In genomic region chr6:33983109-33983475, GRCh38 we compare ENCODE assay signal across 9 cellular contexts.
DNase-seq lines count a peak whose midpoint lies in the region; ATAC-seq and TF ChIP-seq lines count a peak whose summit lies in the region.
"Had no signal": no experiment of that assay in that cellular context is flagged by ENCODE, and none has a peak within 500 bp of the region (broad histone marks: within the 10 kb centered on the region; RNA-seq: fewer than 3 reads in every experiment).

No MANE protein-coding gene starts in this region.

- H3K4me3 Mint-ChIP-seq in progenitor cell of endocrine pancreas (ENCODE audit: low read depth) = no peak overlapping the region

- H2AFZ ChIP-seq in HCT116 (ENCODE audit: low read depth, low read length, poor library complexity, severe bottlenecking) = no peak overlapping the region

- ATAC-seq in HCT116 (peak; percentile 86), left lobe of liver (peak; percentile 78), HG03097 (IDR thresholded peaks at IDR 0.05; ENCODE audit: low FRiP score, unreplicated experiment) (no peak)

- no peaks in the 10 kb centered on the region for H3K27me3 ChIP-seq in HCT116 (ENCODE audit: insufficient read depth, low read length)

- no TSS peak for BruUV-seq in HCT116 (replicated peaks; lab: Mats Ljungman, UMichigan)

- H3K27me3 Mint-ChIP-seq in progenitor cell of endocrine pancreas = peaks cover 45% of the 10 kb centered on the region

- CTCF ChIA-PET in HCT116 (lab: Charles Lee) = interaction anchor here (0.7 to 1.7 kb wide), 5 partner anchors 15 to 212 kb away, joined by 3 to 6 read pairs (median 5); no protein-coding TSS in a partner anchor

- H3K27ac ChIP-seq in HCT116 (ENCODE audit: low read depth, low read length) = no peak overlapping the region; the same call in 1 of the 2 replicates

- RAD21 ChIA-PET in HCT116 (lab: Charles Lee; ENCODE audit: low non-redundant PET in 1 of 2, low total read pairs in 2 of 2, uncharacterized antibody in 2 of 2, unreplicated experiment in 2 of 2) = interaction anchor here in 1 of 2 experiments (1.0 kb wide), 1 partner anchor 45 kb away, joined by 5 read pairs; no protein-coding TSS in a partner anchor

- H3K4me3 ChIP-seq in HCT116 (replicated peaks in 1 of 2; ENCODE audit: low read depth in 1 of 2, low read length in 2 of 2) = peak overlapping the region; percentile 27 to 39

- no peak for TF ChIP-seq RAD21 in HCT116 (IDR thresholded peaks at IDR 0.05; ENCODE audit: low read depth)

- TF ChIP-seq CTCF in HCT116 (IDR thresholded peaks at IDR 0.05 in 2 of 3, conservative IDR thresholded peaks at IDR 0.05 in 1 of 3; ENCODE audit: borderline replicate concordance in 1 of 3, insufficient read depth in 1 of 3, low read depth in 2 of 3, low read length in 2 of 3) = peak in 2 of 3 experiments; percentile 20 to 41; a peak in 3 of 6 replicates
- TF ChIP-seq CTCF in progenitor cell of endocrine pancreas (IDR thresholded peaks at IDR 0.05; ENCODE audit: unreplicated experiment) = no peak

- H3K9me3 ChIP-seq in HCT116 (ENCODE audit: control insufficient read depth in 1 of 2, insufficient read depth in 1 of 2, low read depth in 1 of 2, low read length in 2 of 2) = no peaks in the 10 kb centered on the region

- H3K27ac Mint-ChIP-seq in progenitor cell of endocrine pancreas = no peak overlapping the region

- H3K4me1 Mint-ChIP-seq in progenitor cell of endocrine pancreas (ENCODE audit: low read depth) = peaks cover 25% of the 10 kb centered on the region

- POLR2A ChIA-PET in HCT116 (lab: Charles Lee) = no interaction called here

- H4K20me1 ChIP-seq in HCT116 (ENCODE audit: insufficient read depth) = no peaks in the 10 kb centered on the region

- no peaks in the 10 kb centered on the region for H3K36me3 ChIP-seq in HCT116 (ENCODE audit: control insufficient read depth in 1 of 2, insufficient read depth in 2 of 2, low read length in 2 of 2)

- peak overlapping the region; percentile 75 for H3K4me2 ChIP-seq in HCT116 (ENCODE audit: low read length)

- no peak for TF ChIP-seq POLR2A in HCT116 (IDR thresholded peaks at IDR 0.05; ENCODE audit: borderline replicate concordance, extremely low read depth, insufficient read depth, insufficient read length)

- no peaks in the 10 kb centered on the region for H3K79me2 ChIP-seq in HCT116 (ENCODE audit: insufficient read depth, low read length)

- DNase-seq in 8988T (peak; percentile 46), HCT116 (ENCODE audit: low read depth, low spot score) (peak; percentile 79), UCSD-AML1 (lab: John Stamatoyannopoulos, UW; ENCODE audit: unreplicated experiment) (peak; percentile 56), left lobe of liver (ENCODE audit: low spot score) (peak; percentile 53), progenitor cell of endocrine pancreas (ENCODE audit: low spot score, unreplicated experiment) (no peak), T-helper 9 cell (no peak), NCI-H1105 (lab: John Stamatoyannopoulos, UW) (no peak)
- DNase-seq: DND-41 had no signal

- peaks cover 1% of the 10 kb centered on the region for H3K36me3 Mint-ChIP-seq in progenitor cell of endocrine pancreas (ENCODE audit: insufficient read depth)

- H3K9me2 ChIP-seq in HCT116 (ENCODE audit: insufficient read depth) = no peaks in the 10 kb centered on the region

- H3K9me3 Mint-ChIP-seq in progenitor cell of endocrine pancreas (ENCODE audit: low read depth) = peaks cover 3% of the 10 kb centered on the region

- no peak overlapping the region for H3K9ac ChIP-seq in HCT116 (ENCODE audit: low read length)

- intact Hi-C loops in HCT116 (cut with micrococcal nuclease) = no loop called here

- H3K4me1 ChIP-seq in HCT116 (ENCODE audit: control insufficient read depth in 1 of 2, insufficient read depth in 2 of 2, low read length in 2 of 2) = peaks cover 9 to 23% of the 10 kb centered on the region in 2 experiments; a peak in 3 of 4 replicates

TF ChIP-seq in HCT116, 20 proteins besides CTCF, POLR2A, EP300 and RAD21:
- TF ChIP-seq POLR2AphosphoS5 (IDR thresholded peaks at IDR 0.05; ENCODE audit: low read depth, low read length) (peak; percentile 69), ZFX (IDR thresholded peaks at IDR 0.05) (no peak), SIN3A (IDR thresholded peaks at IDR 0.05; ENCODE audit: low read depth) (no peak), ZBTB33 (IDR thresholded peaks at IDR 0.05; ENCODE audit: extremely low read depth, insufficient replicate concordance, low read length) (no peak), FOSL1 (IDR thresholded peaks at IDR 0.05; ENCODE audit: low read depth) (no peak), EZH2 (IDR thresholded peaks at IDR 0.05) (no peak), EGR1 (IDR thresholded peaks at IDR 0.05; ENCODE audit: low read depth) (no peak)

Comparison
In these comparisons a context has a peak if more than half of its experiments do, and no peak if none do; other contexts are left out.
1. DNase-seq: peak in 8988T (single experiment), HCT116 (single experiment), UCSD-AML1 (single experiment) and left lobe of liver (single experiment); none in progenitor cell of endocrine pancreas (single experiment), T-helper 9 cell (single experiment) and NCI-H1105 (single experiment).